Comparison of ENCODE assay signal across 8 cellular contexts in genomic region chr15:64883097-64883581, GRCh38. TPM values are rescaled to one million over a fixed set of nuclear protein-coding genes. Genes with fewer than 3 reads are reported as not detected.
DNase-seq lines count a peak whose midpoint lies in the region; ATAC-seq, FAIRE-seq and TF ChIP-seq lines count a peak whose summit lies in the region.

No MANE protein-coding gene starts in this region.

- 66% methylated on average over 5 of the region's 5 CpGs for WGBS in liver
- WGBS in HepG2 (ENCODE audit: low lambda C conversion rate), result 38% methylated on average over 4 of the region's 5 CpGs
- 41 to 67% (median 60%) methylated on average over 5 of the region's 5 CpGs for WGBS in small intestine, 3 donors

- dilution Hi-C loops in endothelial cell of umbilical vein (cut with MboI; ENCODE audit: extremely low pct_ligation_motif_present, low sequenced_read_pairs), result no loop called here

- no peak for TF ChIP-seq CTCF in liver (IDR thresholded peaks at IDR 0.05; ENCODE audit: low read depth, low read length, missing input control)
- no peak for TF ChIP-seq CTCF in HepG2 (CRISPR knock-in tag; IDR thresholded peaks at IDR 0.05)
- TF ChIP-seq CTCF in OCI-LY3 (IDR thresholded peaks at IDR 0.05; ENCODE audit: low read depth, low read length), result no peak
- no peak for TF ChIP-seq CTCF in endothelial cell of umbilical vein (IDR thresholded peaks at IDR 0.05; ENCODE audit: extremely low read depth in 1 of 2, insufficient read depth in 1 of 2, low read depth in 1 of 2, low read length in 2 of 2)

- H3K9me3 ChIP-seq in liver (ENCODE audit: control insufficient read depth in 4 of 4, low read length in 3 of 4) (no peaks in the 10 kb centered on the region), HepG2 (ENCODE audit: low read length) (no peaks in the 10 kb centered on the region), OCI-LY3 (ENCODE audit: insufficient read depth, low read length) (no peaks in the 10 kb centered on the region), endothelial cell of umbilical vein (replicated peaks; ENCODE audit: control insufficient read depth, insufficient read depth, low read length) (no peaks in the 10 kb centered on the region), small intestine (ENCODE audit: control insufficient read depth, low read depth) (no peaks in the 10 kb centered on the region)

- H3K27me3 ChIP-seq in liver (ENCODE audit: control insufficient read depth in 4 of 4, insufficient read depth in 4 of 4, low read length in 3 of 4) (no peaks in the 10 kb centered on the region), HepG2 (ENCODE audit: control insufficient read depth in 1 of 2, insufficient read depth in 2 of 2, low read length in 2 of 2) (peaks cover 1 to 6% of the 10 kb centered on the region in 2 experiments; a peak in 2 of 5 replicates), OCI-LY3 (ENCODE audit: low read depth, low read length) (no peaks in the 10 kb centered on the region), endothelial cell of umbilical vein (ENCODE audit: control insufficient read depth in 2 of 2, insufficient read depth in 2 of 2, low read length in 2 of 2) (no peaks in the 10 kb centered on the region), small intestine (ENCODE audit: control insufficient read depth in 2 of 2, insufficient read depth in 2 of 2, low read length in 2 of 2) (no peaks in the 10 kb centered on the region)

- no TSS peak for BruUV-seq in HepG2 (replicated peaks; lab: Mats Ljungman, UMichigan)
- BruUV-seq in endothelial cell of umbilical vein (replicated peaks; lab: Mats Ljungman, UMichigan), result no TSS peak

- H3K9ac ChIP-seq in liver (ENCODE audit: low read depth in 1 of 2, low read length in 2 of 2) (no peak overlapping the region), HepG2 (ENCODE audit: insufficient read depth, low read depth, low read length) (no peak overlapping the region), OCI-LY3 (ENCODE audit: low read length) (peak overlapping the region; percentile 34; the same call in 1 of the 2 replicates), endothelial cell of umbilical vein (replicated peaks; ENCODE audit: extremely low read depth, insufficient read depth, low read length) (no peak overlapping the region)

- no peak for TF ChIP-seq RAD21 in liver (IDR thresholded peaks at IDR 0.05)
- TF ChIP-seq RAD21 in HepG2 (CRISPR knock-in tag; IDR thresholded peaks at IDR 0.05), result no peak

- H2AFZ ChIP-seq in HepG2 (ENCODE audit: low read length) (no peak overlapping the region), OCI-LY3 (ENCODE audit: low read depth, low read length) (peak overlapping the region; percentile 36; the same call in 1 of the 2 replicates), endothelial cell of umbilical vein (ENCODE audit: low read depth, low read length) (no peak overlapping the region)

- H3K9me1 ChIP-seq in endothelial cell of umbilical vein (replicated peaks; ENCODE audit: control insufficient read depth, extremely low read depth, insufficient read depth, low read length), result no peaks in the 10 kb centered on the region

- DNase-seq in HepG2 (ENCODE audit: low spot score), result no peak
- DNase-seq in endothelial cell of umbilical vein (ENCODE audit: low read depth, low spot score), result no peak
- peak; percentile 40 for DNase-seq in small intestine
- no peak for DNase-seq in activated effector memory CD4-positive, alpha-beta T cell treated with Interleukin-2 at 50 U/mL for 16 hours
- no peak for DNase-seq in cortex of kidney (lab: John Stamatoyannopoulos, UW)
- DNase-seq in foreskin melanocyte, result no peak

- POLR2A ChIA-PET in HepG2 (lab: Yijun Ruan, JAX) (no interaction called here), endothelial cell of umbilical vein (lab: Charles Lee) (no interaction called here)

- TF ChIP-seq POLR2A in HepG2 (IDR thresholded peaks at IDR 0.05; ENCODE audit: insufficient read depth in 1 of 2, low read depth in 2 of 2, low read length in 2 of 2), result no peak
- TF ChIP-seq POLR2A in endothelial cell of umbilical vein (IDR thresholded peaks at IDR 0.05; ENCODE audit: low read depth, low read length), result no peak

- H3K79me2 ChIP-seq in HepG2 (ENCODE audit: insufficient read depth, low read length), result no peaks in the 10 kb centered on the region
- H3K79me2 ChIP-seq in OCI-LY3 (ENCODE audit: low read length), result no peaks in the 10 kb centered on the region
- no peaks in the 10 kb centered on the region for H3K79me2 ChIP-seq in endothelial cell of umbilical vein (ENCODE audit: control insufficient read depth, insufficient read depth, low read length)

- H3K36me3 ChIP-seq in liver (ENCODE audit: control insufficient read depth in 4 of 4, insufficient read depth in 3 of 4, low read depth in 1 of 4, low read length in 3 of 4) (no peaks in the 10 kb centered on the region), HepG2 (replicated peaks in 1 of 2; ENCODE audit: control insufficient read depth in 1 of 2, insufficient read depth in 2 of 2, low read length in 2 of 2) (no peaks in the 10 kb centered on the region), OCI-LY3 (replicated peaks; ENCODE audit: low read depth, low read length) (no peaks in the 10 kb centered on the region), endothelial cell of umbilical vein (ENCODE audit: control insufficient read depth in 2 of 2, extremely low read depth in 1 of 2, insufficient read depth in 2 of 2, low read length in 2 of 2) (no peaks in the 10 kb centered on the region), small intestine (ENCODE audit: control insufficient read depth in 2 of 2, insufficient read depth in 2 of 2, low read length in 2 of 2) (no peaks in the 10 kb centered on the region)

- TF ChIP-seq EP300 in HepG2 (IDR thresholded peaks at IDR 0.05; ENCODE audit: low read depth in 2 of 2, low read length in 2 of 2) (no peak), HepG2 (CRISPR knock-in tag; IDR thresholded peaks at IDR 0.05; ENCODE audit: borderline replicate concordance) (no peak)

- H4K20me1 ChIP-seq in HepG2 (ENCODE audit: insufficient read depth, low read length) (no peaks in the 10 kb centered on the region), OCI-LY3 (ENCODE audit: insufficient read depth, low read length) (no peaks in the 10 kb centered on the region), endothelial cell of umbilical vein (replicated peaks; ENCODE audit: control insufficient read depth, extremely low read depth, insufficient read depth, low read length) (no peaks in the 10 kb centered on the region)

- CTCF ChIA-PET in HepG2 (lab: Yijun Ruan, JAX; ENCODE audit: low intra/inter-chr PET ratio, low total read pairs) (no interaction called here), endothelial cell of umbilical vein (lab: Charles Lee) (interaction anchor here (0.8 to 1.7 kb wide), 5 partner anchors 10 to 47 kb away, joined by 3 to 5 read pairs (median 4); no protein-coding TSS in a partner anchor)

- ATAC-seq in HepG2, result no peak

- H3K27ac ChIP-seq in liver (ENCODE audit: low read depth in 1 of 2, low read length in 2 of 2) (peak overlapping the region; percentile 61 to 76), HepG2 (ENCODE audit: extremely low read length, insufficient read depth, low read length) (no peak overlapping the region), OCI-LY3 (ENCODE audit: low read length) (peak overlapping the region; percentile 51), endothelial cell of umbilical vein (ENCODE audit: insufficient read depth, low read depth, low read length) (peak overlapping the region; percentile 62), small intestine (ENCODE audit: low read depth in 1 of 2, low read length in 1 of 2) (peak overlapping the region in 1 of 2 donors; percentile 72)

- no peak overlapping the region for H3K4me2 ChIP-seq in HepG2 (ENCODE audit: low read depth, low read length)
- peak overlapping the region; percentile 43 for H3K4me2 ChIP-seq in OCI-LY3 (ENCODE audit: low read length)
- H3K4me2 ChIP-seq in endothelial cell of umbilical vein (ENCODE audit: insufficient read depth, low read length), result no peak overlapping the region

- H3K4me1 ChIP-seq in liver (ENCODE audit: control insufficient read depth in 4 of 4, insufficient read depth in 4 of 4, low read length in 3 of 4) (peaks cover 0 to 4% (median 2%) of the 10 kb centered on the region in 4 donors), HepG2 (ENCODE audit: insufficient read depth, low read length) (peaks cover 11% of the 10 kb centered on the region), OCI-LY3 (ENCODE audit: low read length) (peaks cover 29% of the 10 kb centered on the region), endothelial cell of umbilical vein (ENCODE audit: control insufficient read depth, extremely low read depth, insufficient read depth, low read length) (peaks cover 21% of the 10 kb centered on the region), small intestine (ENCODE audit: control insufficient read depth in 2 of 2, insufficient read depth in 1 of 2, low read depth in 1 of 2, low read length in 1 of 2) (peaks cover 0 to 6% of the 10 kb centered on the region in 2 donors)

- FAIRE-seq in HepG2 (lab: Jason Lieb, UNC), result no peak
- FAIRE-seq in endothelial cell of umbilical vein (lab: Jason Lieb, UNC), result no peak
- no peak for FAIRE-seq in small intestine (lab: Jason Lieb, UNC)

- intact Hi-C loops in HepG2 (cut with micrococcal nuclease; ENCODE audit: unreplicated experiment) (no loop called here), endothelial cell of umbilical vein (cut with micrococcal nuclease) (no loop called here)

- no peak overlapping the region for H3K4me3 ChIP-seq in liver (ENCODE audit: low read depth in 1 of 3, low read length in 3 of 3)
- no peak overlapping the region for H3K4me3 ChIP-seq in HepG2 (replicated peaks in 1 of 3; ENCODE audit: insufficient read depth in 1 of 3, low read depth in 2 of 3, low read length in 3 of 3)
- peak overlapping the region; percentile 6; the same call in 1 of the 2 replicates for H3K4me3 ChIP-seq in OCI-LY3 (ENCODE audit: low read length)
- H3K4me3 ChIP-seq in endothelial cell of umbilical vein (replicated peaks in 1 of 3; ENCODE audit: insufficient read depth in 1 of 3, low read depth in 1 of 3, low read length in 3 of 3), result no peak overlapping the region
- no peak overlapping the region for H3K4me3 ChIP-seq in small intestine (ENCODE audit: low read depth in 1 of 2, low read length in 2 of 2)

- in situ Hi-C loops in HepG2 (cut with HindIII; ENCODE audit: extremely low pct_ligation_motif_present, low pct_unique_long_range_greater_than_20kb), result no loop called here

RNA-seq across cellular contexts. Expression of gene ANKDD1A, which starts 28.6 kb away (rescaled TPM):
- total RNA-seq in liver (1 to 10 TPM in 1 of 2 donors, under 1 TPM in 1; 0.65 to 1.0 TPM), HepG2 (2016; rRNA removed; fragmentation: Illumina TruSeq; extraction: Trizol) (0.11 TPM in 2 replicates), endothelial cell of umbilical vein (2.4 and 2.6 TPM in 2 replicates)
- polyA plus RNA-seq in liver (under 1 TPM; 0.32 to 0.53 TPM), HepG2 (2011; rRNA removed) (0.17 and 0.48 TPM in 2 replicates), endothelial cell of umbilical vein (1.8 and 2.0 TPM in 2 replicates), small intestine (1 to 10 TPM in 1 of 3 donors, under 1 TPM in 1, not detected in 1; 0.81 to 1.7 TPM)
- not detected in 2 replicates for total RNA-seq in HepG2 (2016; cell fraction: cytosol; rRNA removed; fragmentation: Illumina TruSeq; extraction: Trizol; ENCODE audit: low read depth)
- total RNA-seq in HepG2 (2016; cell fraction: insoluble cytoplasmic fraction; rRNA removed; fragmentation: Illumina TruSeq; extraction: Trizol), result 0.09 TPM in 1 of 2 replicates, not detected in the other
- not detected in 2 replicates for total RNA-seq in HepG2 (2016; cell fraction: membrane; rRNA removed; fragmentation: Illumina TruSeq; extraction: Trizol)
- total RNA-seq in HepG2 (2016; cell fraction: nucleus; rRNA removed; fragmentation: Illumina TruSeq; extraction: Trizol), result not detected in 2 replicates
- 0.19 and 0.23 TPM in 2 replicates for polyA plus RNA-seq in HepG2 (2011; cell fraction: cytosol; rRNA removed)
- 1.3 and 1.5 TPM in 2 replicates for polyA plus RNA-seq in HepG2 (2011; cell fraction: nucleus; rRNA removed)
- 0.21 and 0.31 TPM in 2 replicates for polyA plus RNA-seq in HepG2 (2012)
- not detected in 2 replicates for polyA plus RNA-seq in HepG2 (2016; cell fraction: cytosol; fragmentation: Illumina TruSeq; extraction: Trizol; ENCODE audit: low read depth)
- polyA plus RNA-seq in HepG2 (2016; cell fraction: insoluble cytoplasmic fraction; fragmentation: Illumina TruSeq; extraction: Trizol; ENCODE audit: low read depth), result not detected in 2 replicates
- not detected in 2 replicates for polyA plus RNA-seq in HepG2 (2016; cell fraction: membrane; fragmentation: Illumina TruSeq; extraction: Trizol; ENCODE audit: low read depth)
- polyA plus RNA-seq in HepG2 (2016; cell fraction: nucleus; fragmentation: Illumina TruSeq; extraction: Trizol; ENCODE audit: insufficient read depth, low read depth), result not detected in 2 replicates
- polyA minus RNA-seq in HepG2 (2011; rRNA and poly(A)+ RNA removed; ENCODE audit: low replicate concordance), result 0.40 TPM in 2 replicates
- not detected in 2 replicates for polyA minus RNA-seq in HepG2 (2011; cell fraction: cytosol; rRNA and poly(A)+ RNA removed)
- polyA minus RNA-seq in HepG2 (2011; cell fraction: nucleus; rRNA and poly(A)+ RNA removed), result not detected in 2 replicates
- 1.4 and 1.9 TPM in 2 replicates for polyA plus RNA-seq in endothelial cell of umbilical vein (2011; cell fraction: cytosol; rRNA removed)
- polyA plus RNA-seq in endothelial cell of umbilical vein (2011; cell fraction: nucleus; rRNA removed), result 4.1 and 5.6 TPM in 2 replicates
- polyA plus RNA-seq in endothelial cell of umbilical vein (2012), result 1.9 and 2.4 TPM in 2 replicates
- 3.2 and 3.3 TPM in 2 replicates for polyA minus RNA-seq in endothelial cell of umbilical vein
- polyA minus RNA-seq in endothelial cell of umbilical vein (2011; cell fraction: cytosol; rRNA and poly(A)+ RNA removed), result not detected
- 4.1 and 5.7 TPM in 2 replicates for polyA minus RNA-seq in endothelial cell of umbilical vein (2011; cell fraction: nucleus; rRNA and poly(A)+ RNA removed)

RNA-seq across cellular contexts. Expression of gene PLEKHO2, which starts 41.4 kb away (rescaled TPM):
- total RNA-seq in liver (10 to 100 TPM; 10.2 to 11.3 TPM), HepG2 (2016; rRNA removed; fragmentation: Illumina TruSeq; extraction: Trizol) (3.1 and 3.8 TPM in 2 replicates), endothelial cell of umbilical vein (20.7 and 24.9 TPM in 2 replicates)
- polyA plus RNA-seq in liver (1 to 10 TPM; 2.0 to 6.9 TPM), HepG2 (2011; rRNA removed) (4.8 and 5.1 TPM in 2 replicates), endothelial cell of umbilical vein (21.9 and 23.9 TPM in 2 replicates), small intestine (10 to 100 TPM in 1 of 3 donors, 1 to 10 TPM in 2; 1.3 to 17.8 (median 9.2) TPM)
- 0.61 and 0.71 TPM in 2 replicates for total RNA-seq in HepG2 (2016; cell fraction: cytosol; rRNA removed; fragmentation: Illumina TruSeq; extraction: Trizol; ENCODE audit: low read depth)
- 3.1 and 4.3 TPM in 2 replicates for total RNA-seq in HepG2 (2016; cell fraction: insoluble cytoplasmic fraction; rRNA removed; fragmentation: Illumina TruSeq; extraction: Trizol)
- 1.4 and 1.8 TPM in 2 replicates for total RNA-seq in HepG2 (2016; cell fraction: membrane; rRNA removed; fragmentation: Illumina TruSeq; extraction: Trizol)
- total RNA-seq in HepG2 (2016; cell fraction: nucleus; rRNA removed; fragmentation: Illumina TruSeq; extraction: Trizol), result 3.2 and 3.6 TPM in 2 replicates
- polyA plus RNA-seq in HepG2 (2011; cell fraction: cytosol; rRNA removed), result 3.1 and 3.9 TPM in 2 replicates
- polyA plus RNA-seq in HepG2 (2011; cell fraction: nucleus; rRNA removed), result 15.5 and 19.5 TPM in 2 replicates
- 3.9 and 4.4 TPM in 2 replicates for polyA plus RNA-seq in HepG2 (2012)
- 0.38 and 0.41 TPM in 2 replicates for polyA plus RNA-seq in HepG2 (2016; cell fraction: cytosol; fragmentation: Illumina TruSeq; extraction: Trizol; ENCODE audit: low read depth)
- 2.2 and 3.1 TPM in 2 replicates for polyA plus RNA-seq in HepG2 (2016; cell fraction: insoluble cytoplasmic fraction; fragmentation: Illumina TruSeq; extraction: Trizol; ENCODE audit: low read depth)
- 0.70 and 0.73 TPM in 2 replicates for polyA plus RNA-seq in HepG2 (2016; cell fraction: membrane; fragmentation: Illumina TruSeq; extraction: Trizol; ENCODE audit: low read depth)
- polyA plus RNA-seq in HepG2 (2016; cell fraction: nucleus; fragmentation: Illumina TruSeq; extraction: Trizol; ENCODE audit: insufficient read depth, low read depth), result 17.8 and 18.9 TPM in 2 replicates
- 3.4 and 9.7 TPM in 2 replicates for polyA minus RNA-seq in HepG2 (2011; rRNA and poly(A)+ RNA removed; ENCODE audit: low replicate concordance)
- 3.4 and 3.5 TPM in 2 replicates for polyA minus RNA-seq in HepG2 (2011; cell fraction: cytosol; rRNA and poly(A)+ RNA removed)
- polyA minus RNA-seq in HepG2 (2011; cell fraction: nucleus; rRNA and poly(A)+ RNA removed), result 4.4 and 6.8 TPM in 2 replicates
- 17.5 and 20.2 TPM in 2 replicates for polyA plus RNA-seq in endothelial cell of umbilical vein (2011; cell fraction: cytosol; rRNA removed)
- 18.5 and 19.2 TPM in 2 replicates for polyA plus RNA-seq in endothelial cell of umbilical vein (2011; cell fraction: nucleus; rRNA removed)
- polyA plus RNA-seq in endothelial cell of umbilical vein (2012), result 15.5 and 18.0 TPM in 2 replicates
- 22.7 and 24.0 TPM in 2 replicates for polyA minus RNA-seq in endothelial cell of umbilical vein
- 0.82 TPM for polyA minus RNA-seq in endothelial cell of umbilical vein (2011; cell fraction: cytosol; rRNA and poly(A)+ RNA removed)
- polyA minus RNA-seq in endothelial cell of umbilical vein (2011; cell fraction: nucleus; rRNA and poly(A)+ RNA removed), result 9.4 and 10.0 TPM in 2 replicates

RNA-seq across cellular contexts. Expression of gene PIF1, which starts 57.7 kb away (rescaled TPM):
- total RNA-seq in liver (1 to 10 TPM in 1 of 2 donors, under 1 TPM in 1; 0.42 to 7.3 TPM), HepG2 (2016; rRNA removed; fragmentation: Illumina TruSeq; extraction: Trizol) (8.3 and 19.7 TPM in 2 replicates), endothelial cell of umbilical vein (45.4 and 52.7 TPM in 2 replicates)
- polyA plus RNA-seq in liver (under 1 TPM; 0.61 to 0.67 TPM), HepG2 (2011; rRNA removed) (14.0 and 18.5 TPM in 2 replicates), endothelial cell of umbilical vein (18.6 and 23.0 TPM in 2 replicates), small intestine (10 to 100 TPM in 1 of 3 donors, under 1 TPM in 2; 0.45 to 11.7 (median 0.81) TPM)
- total RNA-seq in HepG2 (2016; cell fraction: cytosol; rRNA removed; fragmentation: Illumina TruSeq; extraction: Trizol; ENCODE audit: low read depth), result 10.1 and 10.8 TPM in 2 replicates
- total RNA-seq in HepG2 (2016; cell fraction: insoluble cytoplasmic fraction; rRNA removed; fragmentation: Illumina TruSeq; extraction: Trizol), result 7.8 and 21.1 TPM in 2 replicates
- total RNA-seq in HepG2 (2016; cell fraction: membrane; rRNA removed; fragmentation: Illumina TruSeq; extraction: Trizol), result 8.0 and 9.6 TPM in 2 replicates
- total RNA-seq in HepG2 (2016; cell fraction: nucleus; rRNA removed; fragmentation: Illumina TruSeq; extraction: Trizol), result 22.6 and 34.5 TPM in 2 replicates
- 5.4 and 11.1 TPM in 2 replicates for polyA plus RNA-seq in HepG2 (2011; cell fraction: cytosol; rRNA removed)
- 50.6 and 90.5 TPM in 2 replicates for polyA plus RNA-seq in HepG2 (2011; cell fraction: nucleus; rRNA removed)
- polyA plus RNA-seq in HepG2 (2012), result 3.2 and 9.0 TPM in 2 replicates
- polyA plus RNA-seq in HepG2 (2016; cell fraction: cytosol; fragmentation: Illumina TruSeq; extraction: Trizol; ENCODE audit: low read depth), result 1.2 and 1.3 TPM in 2 replicates
- 7.2 and 8.0 TPM in 2 replicates for polyA plus RNA-seq in HepG2 (2016; cell fraction: insoluble cytoplasmic fraction; fragmentation: Illumina TruSeq; extraction: Trizol; ENCODE audit: low read depth)
- polyA plus RNA-seq in HepG2 (2016; cell fraction: membrane; fragmentation: Illumina TruSeq; extraction: Trizol; ENCODE audit: low read depth), result 3.6 and 4.0 TPM in 2 replicates
- polyA plus RNA-seq in HepG2 (2016; cell fraction: nucleus; fragmentation: Illumina TruSeq; extraction: Trizol; ENCODE audit: insufficient read depth, low read depth), result 105 and 116 TPM in 2 replicates
- polyA minus RNA-seq in HepG2 (2011; rRNA and poly(A)+ RNA removed; ENCODE audit: low replicate concordance), result 12.7 and 35.9 TPM in 2 replicates
- polyA minus RNA-seq in HepG2 (2011; cell fraction: cytosol; rRNA and poly(A)+ RNA removed), result 1.6 and 4.1 TPM in 2 replicates
- polyA minus RNA-seq in HepG2 (2011; cell fraction: nucleus; rRNA and poly(A)+ RNA removed), result 11.4 and 16.5 TPM in 2 replicates
- 7.8 and 18.1 TPM in 2 replicates for polyA plus RNA-seq in endothelial cell of umbilical vein (2011; cell fraction: cytosol; rRNA removed)
- 83.1 and 118 TPM in 2 replicates for polyA plus RNA-seq in endothelial cell of umbilical vein (2011; cell fraction: nucleus; rRNA removed)
- polyA plus RNA-seq in endothelial cell of umbilical vein (2012), result 5.3 and 10.0 TPM in 2 replicates
- 14.0 and 14.9 TPM in 2 replicates for polyA minus RNA-seq in endothelial cell of umbilical vein
- 12.5 TPM for polyA minus RNA-seq in endothelial cell of umbilical vein (2011; cell fraction: cytosol; rRNA and poly(A)+ RNA removed)
- polyA minus RNA-seq in endothelial cell of umbilical vein (2011; cell fraction: nucleus; rRNA and poly(A)+ RNA removed), result 19.1 and 19.6 TPM in 2 replicates
